ENCODE assay signal across 39 cellular contexts in the genomic region with DNA sequence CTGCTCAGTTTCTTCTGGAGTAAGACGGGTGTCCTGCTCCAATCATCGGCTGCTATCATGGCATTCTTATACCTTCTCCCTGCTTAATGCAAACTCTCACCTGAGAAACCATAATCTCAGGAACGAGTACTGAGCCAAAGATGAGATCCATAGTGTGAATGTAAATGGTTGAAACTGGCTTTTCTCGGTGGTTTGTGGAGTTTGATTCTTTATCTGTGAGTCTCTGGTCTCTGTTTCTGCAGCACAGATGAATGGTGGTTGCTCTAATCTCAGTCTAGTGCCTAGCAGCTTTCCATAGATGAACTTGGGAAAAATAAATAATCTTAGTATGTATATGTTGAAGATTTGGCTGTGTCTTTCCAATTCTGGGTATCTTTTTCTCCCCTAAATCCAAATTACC.
"Had no signal": no experiment of that assay in that cellular context is flagged by ENCODE, and none has a peak within 500 bp of the region (broad histone marks: within the 10 kb centered on the region; RNA-seq: fewer than 3 reads in every experiment).

No MANE protein-coding gene starts in this region.

- H3K4me1 ChIP-seq: adrenal gland, ascending aorta, body of pancreas, breast epithelium had no signal

- H3K4me3 Mint-ChIP-seq: activated naive CD4-positive, alpha-beta T cell treated with anti-CD3 and anti-CD28 coated beads for 36 hours; activated naive CD4-positive, alpha-beta T cell treated with anti-CD3 and anti-CD28 coated beads, Interleukin-2, amount 10 ng/mL, durations not matched to agents 7 days and 5 days; activated naive CD4-positive, alpha-beta T cell treated with anti-CD3 and anti-CD28 coated beads, Interleukin-2, amount 50 U/mL, for 24 hours; activated naive CD8-positive, alpha-beta T cell; activated naive CD8-positive, alpha-beta T cell treated with anti-CD3 and anti-CD28 coated beads for 36 hours; activated naive CD8-positive, alpha-beta T cell treated with anti-CD3 and anti-CD28 coated beads, Interleukin-2, amount 10 ng/mL, durations not matched to agents 7 days and 5 days; activated naive CD8-positive, alpha-beta T cell treated with anti-CD3 and anti-CD28 coated beads, Interleukin-2, amount 50 U/mL, for 24 hours; activated T-cell treated with anti-CD3 and anti-CD28 coated beads, Interleukin-2, amount 50 U/mL, for 24 hours; activated T-cell treated with anti-CD3 and anti-CD28 coated beads, Interleukin-2, amount 50 U/mL, for 4 hours; activated T-cell treated with anti-CD3 and anti-CD28 coated beads, Interleukin-2, amount 50 U/mL, for 72 hours; activated T-helper 1 cell treated with anti-CD3 and anti-CD28 coated beads, Interleukin-12 subunit alpha, Interleukin-12 subunit beta, Interleukin-2, Interleukin-4 antibody, amounts not matched to agents 30 ng/mL and 10 ng/mL and 1 ng/mL, durations not matched to agents 14 hours and 24 hours and 36 hours; activated T-helper 17 cell treated with anti-CD3 and anti-CD28 coated beads, Interleukin-2, amount 50 U/mL, for 72 hours; brain; central memory CD8-positive, alpha-beta T cell had no signal

- ATAC-seq: activated naive CD4-positive, alpha-beta T cell treated with anti-CD3 and anti-CD28 coated beads, Interleukin-2, amount 50 U/mL, for 72 hours; activated naive CD8-positive, alpha-beta T cell treated with anti-CD3 and anti-CD28 coated beads, Interleukin-2, amount 50 U/mL, for 24 hours; activated T-cell treated with anti-CD3 and anti-CD28 coated beads, Interleukin-2, amount 50 U/mL, for 4 hours; activated T-cell treated with anti-CD3 and anti-CD28 coated beads, Interleukin-2, amount 50 U/mL, for 72 hours; activated T-helper 17 cell treated with anti-CD3 and anti-CD28 coated beads, Interleukin-2, amount 50 U/mL, for 72 hours; body of pancreas had no signal

- H3K36me3 Mint-ChIP-seq: activated naive CD4-positive, alpha-beta T cell treated with anti-CD3 and anti-CD28 coated beads, Interleukin-2, amount 10 ng/mL, durations not matched to agents 7 days and 5 days; activated naive CD8-positive, alpha-beta T cell treated with anti-CD3 and anti-CD28 coated beads, Interleukin-2, amount 10 ng/mL, durations not matched to agents 7 days and 5 days had no signal

- H3K36me3 ChIP-seq: adrenal gland, ascending aorta, brain microvascular endothelial cell, breast epithelium, cardiac muscle cell had no signal

- H3K9me3 Mint-ChIP-seq: activated naive CD4-positive, alpha-beta T cell treated with anti-CD3 and anti-CD28 coated beads, Interleukin-2, amount 10 ng/mL, durations not matched to agents 7 days and 5 days; activated T-cell treated with anti-CD3 and anti-CD28 coated beads, Interleukin-2, amount 50 U/mL, for 24 hours; activated T-helper 1 cell treated with anti-CD3 and anti-CD28 coated beads, Interleukin-12 subunit alpha, Interleukin-12 subunit beta, Interleukin-2, Interleukin-4 antibody, amounts not matched to agents 30 ng/mL and 10 ng/mL and 1 ng/mL, durations not matched to agents 14 hours and 24 hours and 36 hours; activated T-helper 2 cell treated with anti-CD3 and anti-CD28 coated beads, Interferon-gamma antibody, Interleukin-2, Interleukin-4, amounts not matched to agents 10 μg/mL and 5 μg/mL and 100 μg/mL, durations not matched to agents 14 hours and 24 hours and 36 hours had no signal

- H3K27me3 Mint-ChIP-seq: activated naive CD4-positive, alpha-beta T cell treated with anti-CD3 and anti-CD28 coated beads, Interleukin-2, amount 10 ng/mL, durations not matched to agents 7 days and 5 days; activated naive CD8-positive, alpha-beta T cell; activated naive CD8-positive, alpha-beta T cell treated with anti-CD3 and anti-CD28 coated beads, Interleukin-2, amount 50 U/mL, for 24 hours; activated T-cell treated with anti-CD3 and anti-CD28 coated beads, Interleukin-2, amount 50 U/mL, for 24 hours; activated T-helper 17 cell treated with anti-CD3 and anti-CD28 coated beads, Interleukin-2, amount 50 U/mL, for 72 hours; brain; central memory CD8-positive, alpha-beta T cell had no signal

- H3K4me3 ChIP-seq: adrenal gland, ascending aorta, body of pancreas, breast epithelium, cardiac muscle cell had no signal

- H3K4me1 Mint-ChIP-seq: activated naive CD4-positive, alpha-beta T cell treated with anti-CD3 and anti-CD28 coated beads, Interleukin-2, amount 10 ng/mL, durations not matched to agents 7 days and 5 days; activated naive CD4-positive, alpha-beta T cell treated with anti-CD3 and anti-CD28 coated beads, Interleukin-2, amount 50 U/mL, for 24 hours; activated naive CD8-positive, alpha-beta T cell treated with anti-CD3 and anti-CD28 coated beads for 36 hours; activated naive CD8-positive, alpha-beta T cell treated with anti-CD3 and anti-CD28 coated beads, Interleukin-2, amount 50 U/mL, for 24 hours; activated T-helper 17 cell treated with anti-CD3 and anti-CD28 coated beads, Interleukin-2, amount 50 U/mL, for 72 hours; central memory CD8-positive, alpha-beta T cell had no signal

- H3K9me3 ChIP-seq: adrenal gland, body of pancreas had no signal

- H3K27ac ChIP-seq: adrenal gland, ascending aorta, body of pancreas, brain microvascular endothelial cell, breast epithelium, cardiac muscle cell had no signal

- FAIRE-seq: astrocyte, bronchial epithelial cell had no signal

- DNase-seq: activated effector memory CD4-positive, alpha-beta T cell treated with anti-CD3 and anti-CD28 coated beads, Interleukin-2, amount 50 U/mL, for 16 hours; activated effector memory CD4-positive, alpha-beta T cell treated with Interleukin-2 at 50 U/mL for 16 hours; activated gamma-delta T cell; activated gamma-delta T cell treated with Interleukin-2 at 50 U/mL for 16 hours; activated naive CD4-positive, alpha-beta T cell; activated naive CD4-positive, alpha-beta T cell treated with anti-CD3 and anti-CD28 coated beads for 36 hours; activated naive CD4-positive, alpha-beta T cell treated with anti-CD3 and anti-CD28 coated beads, Interleukin-2, amount 10 ng/mL, durations not matched to agents 7 days and 5 days; activated naive CD4-positive, alpha-beta T cell treated with anti-CD3 and anti-CD28 coated beads, Interleukin-2, amount 50 U/mL, for 16 hours; activated naive CD4-positive, alpha-beta T cell treated with Interleukin-2 at 50 U/mL for 16 hours; activated naive CD8-positive, alpha-beta T cell treated with anti-CD3 and anti-CD28 coated beads for 36 hours; activated naive CD8-positive, alpha-beta T cell treated with anti-CD3 and anti-CD28 coated beads, Interleukin-2, amount 10 ng/mL, durations not matched to agents 7 days and 5 days; activated naive CD8-positive, alpha-beta T cell treated with anti-CD3 and anti-CD28 coated beads, Interleukin-2, amount 50 U/mL, for 24 hours; activated T-cell treated with anti-CD3 and anti-CD28 coated beads, Interleukin-2, amount 50 U/mL, for 1 hour; activated T-cell treated with anti-CD3 and anti-CD28 coated beads, Interleukin-2, amount 50 U/mL, for 24 hours; activated T-cell treated with anti-CD3 and anti-CD28 coated beads, Interleukin-2, amount 50 U/mL, for 4 hours; activated T-cell treated with anti-CD3 and anti-CD28 coated beads, Interleukin-2, amount 50 U/mL, for 48 hours; activated T-cell treated with anti-CD3 and anti-CD28 coated beads, Interleukin-2, amount 50 U/mL, for 72 hours; adrenal gland; amygdala; anterior cingulate cortex; aorta; body of pancreas; brain microvascular endothelial cell; caudate nucleus; central memory CD4-positive, alpha-beta T cell; cerebellar nuclear complex had no signal

- H3K27ac Mint-ChIP-seq: activated naive CD4-positive, alpha-beta T cell treated with anti-CD3 and anti-CD28 coated beads for 36 hours; activated naive CD4-positive, alpha-beta T cell treated with anti-CD3 and anti-CD28 coated beads, Interleukin-2, amount 10 ng/mL, durations not matched to agents 7 days and 5 days; activated naive CD4-positive, alpha-beta T cell treated with anti-CD3 and anti-CD28 coated beads, Interleukin-2, amount 50 U/mL, for 24 hours; activated naive CD4-positive, alpha-beta T cell treated with anti-CD3 and anti-CD28 coated beads, Interleukin-2, amount 50 U/mL, for 72 hours; activated naive CD8-positive, alpha-beta T cell; activated naive CD8-positive, alpha-beta T cell treated with anti-CD3 and anti-CD28 coated beads for 36 hours; activated naive CD8-positive, alpha-beta T cell treated with anti-CD3 and anti-CD28 coated beads, Interleukin-2, amount 10 ng/mL, durations not matched to agents 7 days and 5 days; activated naive CD8-positive, alpha-beta T cell treated with anti-CD3 and anti-CD28 coated beads, Interleukin-2, amount 50 U/mL, for 24 hours; activated T-cell treated with anti-CD3 and anti-CD28 coated beads, Interleukin-2, amount 50 U/mL, for 24 hours; activated T-cell treated with anti-CD3 and anti-CD28 coated beads, Interleukin-2, amount 50 U/mL, for 72 hours; activated T-helper 1 cell treated with anti-CD3 and anti-CD28 coated beads, Interleukin-12 subunit alpha, Interleukin-12 subunit beta, Interleukin-2, Interleukin-4 antibody, amounts not matched to agents 30 ng/mL and 10 ng/mL and 1 ng/mL, durations not matched to agents 14 hours and 24 hours and 36 hours; activated T-helper 17 cell treated with anti-CD3 and anti-CD28 coated beads, Interleukin-2, amount 50 U/mL, for 72 hours; activated T-helper 2 cell treated with anti-CD3 and anti-CD28 coated beads, Interferon-gamma antibody, Interleukin-2, Interleukin-4, amounts not matched to agents 10 μg/mL and 5 μg/mL and 100 μg/mL, durations not matched to agents 14 hours and 24 hours and 36 hours; brain had no signal

- H3K27me3 ChIP-seq: adrenal gland, ascending aorta, body of pancreas, brain microvascular endothelial cell, breast epithelium, cardiac muscle cell had no signal
